18 cellular contexts compared by ENCODE assay signal in genomic region chr3:126108689-126109075, GRCh38.
"Had no signal": no experiment of that assay in that cellular context is flagged by ENCODE, and none has a peak within 500 bp of the region (broad histone marks: within the 10 kb centered on the region; RNA-seq: fewer than 3 reads in every experiment).

No MANE protein-coding gene starts in this region.

- H3K9me3 ChIP-seq: tibial artery had no signal

- DNase-seq: activated CD4-positive, alpha-beta T cell treated with anti-CD3 and anti-CD28 coated beads for 1 hour; activated CD4-positive, alpha-beta T cell treated with anti-CD3 and anti-CD28 coated beads, Interleukin-2, amount 50 U/mL, for 1 hour; activated gamma-delta T cell; activated naive CD4-positive, alpha-beta T cell treated with anti-CD3 and anti-CD28 coated beads, Interleukin-2, amount 50 U/mL, for 16 hours; activated naive CD8-positive, alpha-beta T cell treated with anti-CD3 and anti-CD28 coated beads, Interleukin-2, amount 50 U/mL, for 24 hours; dermis blood vessel endothelial cell; effector CD8-positive, alpha-beta T cell; foreskin melanocyte; left ventricle myocardium superior; midbrain; occipital lobe; right cardiac atrium; stimulated activated CD4-positive, alpha-beta T cell treated with anti-CD3 and anti-CD28 coated beads, Interleukin-12 subunit alpha, Interleukin-12 subunit beta, amount 100 ng/mL, for 4 hours; stimulated activated CD4-positive, alpha-beta T cell treated with anti-CD3 and anti-CD28 coated beads, Interleukin-4, amount 100 ng/mL, for 4 hours; substantia nigra; T-helper 9 cell had no signal

- H3K27ac ChIP-seq: hepatocyte, tibial artery had no signal

- ATAC-seq: activated naive CD8-positive, alpha-beta T cell treated with anti-CD3 and anti-CD28 coated beads, Interleukin-2, amount 50 U/mL, for 24 hours; left ventricle myocardium superior; right cardiac atrium had no signal

- H3K4me3 ChIP-seq: hepatocyte, tibial artery had no signal

- H3K27me3 ChIP-seq: hepatocyte, tibial artery had no signal
